ENCODE assay signal across 15 cellular contexts in genomic region chr6:24699521-24700359, GRCh38. TPM values are rescaled to one million over a fixed set of nuclear protein-coding genes. Genes with fewer than 3 reads are reported as not detected.
A peak's percentile ranks its signal among the peaks of the same experiment; 100 is the strongest.
DNase-seq lines count a peak whose midpoint lies in the region; ATAC-seq and TF ChIP-seq lines count a peak whose summit lies in the region.
"Had no signal": no experiment of that assay in that cellular context is flagged by ENCODE, and none has a peak within 500 bp of the region (broad histone marks: within the 10 kb centered on the region; RNA-seq: fewer than 3 reads in every experiment).

No MANE protein-coding gene starts in this region.

- peak; percentile 89 for ATAC-seq in activated CD4-positive, alpha-beta T cell treated with anti-CD3 and anti-CD28 coated beads for 36 hours
- no peak for ATAC-seq in central memory CD8-positive, alpha-beta T cell (replicated peaks; ENCODE audit: extremely low read depth, poor library complexity, severe bottlenecking)
- peak; percentile 87 for ATAC-seq in omental fat pad (ENCODE audit: low FRiP score)
- ATAC-seq in GM21528 (IDR thresholded peaks at IDR 0.05; ENCODE audit: low FRiP score, unreplicated experiment) = no peak
- no peak for ATAC-seq in GM21619 (IDR thresholded peaks at IDR 0.05; ENCODE audit: unreplicated experiment)
- ATAC-seq: A549, foreskin keratinocyte, left lobe of liver, upper lobe of right lung had no signal

- no peak overlapping the region for H3K4me3 Mint-ChIP-seq in activated CD4-positive, alpha-beta T cell treated with anti-CD3 and anti-CD28 coated beads for 36 hours
- H3K4me3 Mint-ChIP-seq in central memory CD8-positive, alpha-beta T cell = no peak overlapping the region
- H3K4me3 Mint-ChIP-seq in T-helper 2 cell treated with Interferon-gamma antibody and Interleukin-4, amounts not matched to agents 5 μg/mL and 100 μg/mL, for 36 hours = no peak overlapping the region

- POLR2A ChIA-PET in activated CD4-positive, alpha-beta T cell treated with anti-CD3 and anti-CD28 coated beads for 36 hours (lab: Charles Lee) = interaction anchor here (0.6 kb wide), 1 partner anchor 10 kb away, joined by 5 read pairs; no protein-coding TSS in a partner anchor

- DNase-seq in activated CD4-positive, alpha-beta T cell treated with anti-CD3 and anti-CD28 coated beads for 36 hours = no peak
- DNase-seq in activated CD4-positive, alpha-beta T cell treated with anti-CD3 and anti-CD28 coated beads, Interleukin-2, amount 50 U/mL, for 4 hours = no peak
- DNase-seq in COLO829 (ENCODE audit: low spot score) (peak; percentile 56), omental fat pad (ENCODE audit: low spot score) (no peak)
- no peak for DNase-seq in central memory CD8-positive, alpha-beta T cell (ENCODE audit: low spot score in 2 of 2)
- no peak for DNase-seq in T-helper 2 cell treated with Interferon-gamma antibody and Interleukin-4, amounts not matched to agents 5 μg/mL and 100 μg/mL, for 36 hours (ENCODE audit: low spot score)
- DNase-seq: adrenal gland, foreskin keratinocyte, NCI-H526, upper lobe of right lung had no signal

- H3K27ac Mint-ChIP-seq in activated CD4-positive, alpha-beta T cell treated with anti-CD3 and anti-CD28 coated beads for 36 hours = peak overlapping the region; percentile 89
- H3K27ac Mint-ChIP-seq in central memory CD8-positive, alpha-beta T cell (ENCODE audit: low read depth) = peak overlapping the region; percentile 68
- H3K27ac Mint-ChIP-seq in T-helper 2 cell treated with Interferon-gamma antibody and Interleukin-4, amounts not matched to agents 5 μg/mL and 100 μg/mL, for 36 hours = no peak overlapping the region

- H3K36me3 Mint-ChIP-seq in activated CD4-positive, alpha-beta T cell treated with anti-CD3 and anti-CD28 coated beads for 36 hours (ENCODE audit: low read depth) = peaks cover 37% of the 10 kb centered on the region
- H3K36me3 Mint-ChIP-seq in central memory CD8-positive, alpha-beta T cell (ENCODE audit: insufficient read depth) = peaks cover 29% of the 10 kb centered on the region
- peaks cover 35% of the 10 kb centered on the region for H3K36me3 Mint-ChIP-seq in T-helper 2 cell treated with Interferon-gamma antibody and Interleukin-4, amounts not matched to agents 5 μg/mL and 100 μg/mL, for 36 hours (ENCODE audit: low read depth)

- H3K4me1 Mint-ChIP-seq in activated CD4-positive, alpha-beta T cell treated with anti-CD3 and anti-CD28 coated beads for 36 hours = peaks cover 68% of the 10 kb centered on the region
- peaks cover 29% of the 10 kb centered on the region for H3K4me1 Mint-ChIP-seq in central memory CD8-positive, alpha-beta T cell
- H3K4me1 Mint-ChIP-seq in T-helper 2 cell treated with Interferon-gamma antibody and Interleukin-4, amounts not matched to agents 5 μg/mL and 100 μg/mL, for 36 hours (ENCODE audit: low read depth) = peaks cover 11% of the 10 kb centered on the region

- TF ChIP-seq CTCF in omental fat pad (IDR thresholded peaks at IDR 0.05) = no peak

- CTCF ChIA-PET in activated CD4-positive, alpha-beta T cell treated with anti-CD3 and anti-CD28 coated beads for 36 hours (lab: Charles Lee) = interaction anchor here (8.1 kb wide), 1 partner anchor 116 kb away, joined by 79 read pairs; no protein-coding TSS in a partner anchor

- intact Hi-C loops in activated CD4-positive, alpha-beta T cell treated with anti-CD3 and anti-CD28 coated beads for 36 hours (cut with DNase I, micrococcal nuclease) = loop anchor here (1.0 to 10.0 kb wide), 12 partner anchors 19 to 417 kb away; partner anchors contain the start of genes C6orf62 (in 2 of the 2), ACOT13 (in 1 of the 2), KIAA0319 (in 1 of the 2) and MRS2 (in 1 of the 2)

- no peaks in the 10 kb centered on the region for H3K27me3 Mint-ChIP-seq in activated CD4-positive, alpha-beta T cell treated with anti-CD3 and anti-CD28 coated beads for 36 hours
- H3K27me3 Mint-ChIP-seq in central memory CD8-positive, alpha-beta T cell = no peaks in the 10 kb centered on the region
- H3K27me3 Mint-ChIP-seq in T-helper 2 cell treated with Interferon-gamma antibody and Interleukin-4, amounts not matched to agents 5 μg/mL and 100 μg/mL, for 36 hours (ENCODE audit: low read depth) = no peaks in the 10 kb centered on the region

- no peaks in the 10 kb centered on the region for H3K9me3 Mint-ChIP-seq in activated CD4-positive, alpha-beta T cell treated with anti-CD3 and anti-CD28 coated beads for 36 hours (ENCODE audit: low read depth)
- no peaks in the 10 kb centered on the region for H3K9me3 Mint-ChIP-seq in central memory CD8-positive, alpha-beta T cell
- H3K9me3 Mint-ChIP-seq in T-helper 2 cell treated with Interferon-gamma antibody and Interleukin-4, amounts not matched to agents 5 μg/mL and 100 μg/mL, for 36 hours = no peaks in the 10 kb centered on the region

RNA-seq across cellular contexts. Expression of gene C6orf62, which starts 19.2 kb away (rescaled TPM):
- 100 to 1,000 TPM; 141 to 147 TPM for total RNA-seq in activated CD4-positive, alpha-beta T cell treated with anti-CD3 and anti-CD28 coated beads for 36 hours
- total RNA-seq in omental fat pad = 10 to 100 TPM; 54.4 to 81.3 (median 78.4) TPM

RNA-seq across cellular contexts. Expression of gene ACOT13, which starts 32.9 kb away (rescaled TPM):
- total RNA-seq in activated CD4-positive, alpha-beta T cell treated with anti-CD3 and anti-CD28 coated beads for 36 hours = 10 to 100 TPM; 37.3 to 47.9 TPM
- total RNA-seq in omental fat pad = 10 to 100 TPM in 1 of 4 donors, 1 to 10 TPM in 3; 5.8 to 10.4 (median 7.7) TPM

RNA-seq across cellular contexts. Expression of gene TDP2, which starts 33.0 kb away (rescaled TPM):
- total RNA-seq in activated CD4-positive, alpha-beta T cell treated with anti-CD3 and anti-CD28 coated beads for 36 hours = 10 to 100 TPM; 41.4 to 45.4 TPM
- total RNA-seq in omental fat pad = 10 to 100 TPM; 24.0 to 40.2 (median 33.1) TPM

RNA-seq across cellular contexts. Expression of gene KIAA0319, which starts 53.7 kb away (rescaled TPM):
- total RNA-seq in activated CD4-positive, alpha-beta T cell treated with anti-CD3 and anti-CD28 coated beads for 36 hours = under 1 TPM; 0.09 TPM
- under 1 TPM; 0.09 to 0.16 (median 0.12) TPM for total RNA-seq in omental fat pad
- total RNA-seq: foreskin keratinocyte, left lobe of liver, smooth muscle cell had no signal

Comparison
In these comparisons a context has a peak if more than half of its experiments do, and no peak if none do; other contexts are left out.
1. ATAC-seq: peak in activated CD4-positive, alpha-beta T cell treated with anti-CD3 and anti-CD28 coated beads for 36 hours (single experiment) and omental fat pad (single experiment); none in central memory CD8-positive, alpha-beta T cell (single experiment), GM21528 (single experiment) and GM21619 (single experiment).